In genomic region chr12:53193953-53194716, GRCh38 we compare ENCODE assay signal across 1 cellular context.
TF ChIP-seq lines count a peak whose summit lies in the region.

No MANE protein-coding gene starts in this region.

TF ChIP-seq in HepG2, 621 proteins besides CTCF, POLR2A, EP300 and RAD21 (continues in another document):
- no peak for TF ChIP-seq ATAD3A (CRISPR knock-in tag; IDR thresholded peaks at IDR 0.05)
- TF ChIP-seq NPAS2 (CRISPR knock-in tag; IDR thresholded peaks at IDR 0.05; ENCODE audit: borderline replicate concordance): no peak
- TF ChIP-seq ZBTB7B (CRISPR knock-in tag; IDR thresholded peaks at IDR 0.05): peak; percentile 35; the same call in 1 of the 2 replicates
- TF ChIP-seq CHD2 (IDR thresholded peaks at IDR 0.05; ENCODE audit: low read depth, low read length): no peak
- TF ChIP-seq E2F2 (CRISPR knock-in tag; IDR thresholded peaks at IDR 0.05; ENCODE audit: borderline replicate concordance): no peak
- no peak for TF ChIP-seq CERS6 (CRISPR knock-in tag; IDR thresholded peaks at IDR 0.05)
- no peak for TF ChIP-seq ZNF674 (CRISPR knock-in tag; IDR thresholded peaks at IDR 0.05; ENCODE audit: low read depth)
- TF ChIP-seq TRIM22 (IDR thresholded peaks at IDR 0.05): no peak
- TF ChIP-seq ZNF563 (CRISPR knock-in tag; IDR thresholded peaks at IDR 0.05): no peak
- no peak for TF ChIP-seq ZNF225 (CRISPR knock-in tag; IDR thresholded peaks at IDR 0.05)
- no peak for TF ChIP-seq KLF16 (CRISPR knock-in tag; IDR thresholded peaks at IDR 0.05)
- TF ChIP-seq THAP11 (CRISPR knock-in tag; IDR thresholded peaks at IDR 0.05): no peak
- TF ChIP-seq PCBP1 (IDR thresholded peaks at IDR 0.05; ENCODE audit: borderline replicate concordance, low read depth, low read length): no peak
- no peak for TF ChIP-seq EEA1 (CRISPR knock-in tag; IDR thresholded peaks at IDR 0.05; ENCODE audit: borderline replicate concordance)
- no peak for TF ChIP-seq KDM1A (CRISPR knock-in tag; IDR thresholded peaks at IDR 0.05)
- TF ChIP-seq NONO (IDR thresholded peaks at IDR 0.05): no peak
- TF ChIP-seq NONO (CRISPR knock-in tag; conservative IDR thresholded peaks at IDR 0.05): peak; percentile 34
- TF ChIP-seq RXRA (CRISPR knock-in tag; IDR thresholded peaks at IDR 0.05): 0 out of 2 replicates have a peak, but pooled peaks have one; percentile 16
- TF ChIP-seq CENPT (CRISPR knock-in tag; IDR thresholded peaks at IDR 0.05; ENCODE audit: low read depth): no peak
- TF ChIP-seq KDM5A (IDR thresholded peaks at IDR 0.05; ENCODE audit: borderline replicate concordance, low read length): no peak
- no peak for TF ChIP-seq SNAPC4 (CRISPR knock-in tag; IDR thresholded peaks at IDR 0.05)
- TF ChIP-seq ZBTB33 (CRISPR knock-in tag; IDR thresholded peaks at IDR 0.05): no peak
- no peak for TF ChIP-seq HOXA7 (CRISPR knock-in tag; IDR thresholded peaks at IDR 0.05)
- no peak for TF ChIP-seq MXD4 (CRISPR knock-in tag; IDR thresholded peaks at IDR 0.05)
- no peak for TF ChIP-seq ATF6 (CRISPR knock-in tag; conservative IDR thresholded peaks at IDR 0.05)
- no peak for TF ChIP-seq ZSCAN5A (CRISPR knock-in tag; IDR thresholded peaks at IDR 0.05; ENCODE audit: borderline replicate concordance)
- no peak for TF ChIP-seq ZSCAN22 (CRISPR knock-in tag; IDR thresholded peaks at IDR 0.05)
- no peak for TF ChIP-seq ZNF660 (CRISPR knock-in tag; IDR thresholded peaks at IDR 0.05; ENCODE audit: borderline replicate concordance, low read depth)
- TF ChIP-seq KIAA2018 (CRISPR knock-in tag; IDR thresholded peaks at IDR 0.05; ENCODE audit: borderline replicate concordance): no peak
- no peak for TF ChIP-seq GZF1 (CRISPR knock-in tag; IDR thresholded peaks at IDR 0.05)
- TF ChIP-seq GTF2F1 (IDR thresholded peaks at IDR 0.05; ENCODE audit: low read length): no peak
- no peak for TF ChIP-seq ZBTB8A (CRISPR knock-in tag; IDR thresholded peaks at IDR 0.05; ENCODE audit: borderline replicate concordance, low read depth)
